ENCODE assay signal across 10 cellular contexts in genomic region chr5:52943285-52943684, GRCh38. TPM values are rescaled to one million over a fixed set of nuclear protein-coding genes. Genes with fewer than 3 reads are reported as not detected.
DNase-seq lines count a peak whose midpoint lies in the region; ATAC-seq, FAIRE-seq and TF ChIP-seq lines count a peak whose summit lies in the region.
"Had no signal": no experiment of that assay in that cellular context is flagged by ENCODE, and none has a peak within 500 bp of the region (broad histone marks: within the 10 kb centered on the region; RNA-seq: fewer than 3 reads in every experiment).

No MANE protein-coding gene starts in this region.

- no peaks in the 10 kb centered on the region for H4K20me1 ChIP-seq in Karpas-422 (ENCODE audit: insufficient read depth, low read depth, low read length)

- H3K79me2 ChIP-seq in Karpas-422 (ENCODE audit: low read length): no peaks in the 10 kb centered on the region

- TF ChIP-seq POLR2A in transverse colon (IDR thresholded peaks at IDR 0.05): no peak

- peaks cover 3% of the 10 kb centered on the region; the same call in 1 of the 2 replicates for H3K4me1 ChIP-seq in Karpas-422 (ENCODE audit: low read length)
- peaks cover 0 to 31% (median 7%) of the 10 kb centered on the region in 4 donors for H3K4me1 ChIP-seq in transverse colon

- intact Hi-C loops in transverse colon (cut with DNase I; ENCODE audit: low total_unique reads): no loop called here

- ATAC-seq in GM18907 (IDR thresholded peaks at IDR 0.05; ENCODE audit: unreplicated experiment): peak; percentile 69

- DNase-seq in AML-193 (lab: John Stamatoyannopoulos, UW) (peak; percentile 17 to 38), Karpas-422 (peak; percentile 60), dermis blood vessel endothelial cell (peak; percentile 48), urothelium cell line (ENCODE audit: low spot score) (no peak), NOMO-1 treated with dmso at 0.1 percent for 144 hours (lab: John Stamatoyannopoulos, UW; ENCODE audit: unreplicated experiment) (no peak), MG63 (no peak), transverse colon (no peak)
- DNase-seq: activated T-cell treated with anti-CD3 and anti-CD28 coated beads, Interleukin-2, amount 50 U/mL, for 4 hours; NCI-H1930 had no signal

- H3K27ac ChIP-seq in Karpas-422 (ENCODE audit: low read length): no peak overlapping the region
- H3K27ac ChIP-seq in transverse colon: no peak overlapping the region

- H2AFZ ChIP-seq in Karpas-422 (ENCODE audit: low read length): no peak overlapping the region

- H3K36me3 ChIP-seq in Karpas-422 (ENCODE audit: insufficient read depth, low read length) (no peaks in the 10 kb centered on the region), MG63 (no peaks in the 10 kb centered on the region), transverse colon (peaks cover 0 to 10% (median 0%) of the 10 kb centered on the region in 4 donors)

- no peaks in the 10 kb centered on the region for H3K9me3 ChIP-seq in Karpas-422 (ENCODE audit: low read length)
- H3K9me3 ChIP-seq in MG63: no peaks in the 10 kb centered on the region
- H3K9me3 ChIP-seq in transverse colon: no peaks in the 10 kb centered on the region

- no peak for TF ChIP-seq CTCF in transverse colon (IDR thresholded peaks at IDR 0.05)

- no peak for FAIRE-seq in urothelium cell line (lab: Jason Lieb, UNC)

- H3K4me3 ChIP-seq in Karpas-422 (ENCODE audit: low read length) (no peak overlapping the region), MG63 (no peak overlapping the region), transverse colon (no peak overlapping the region)

- no peaks in the 10 kb centered on the region for H3K9me2 ChIP-seq in Karpas-422 (replicated peaks; ENCODE audit: insufficient read depth, low read length)

- no peak overlapping the region for H3K4me2 ChIP-seq in Karpas-422 (ENCODE audit: low read depth, low read length, poor library complexity, severe bottlenecking)

- no peak for TF ChIP-seq EP300 in transverse colon (IDR thresholded peaks at IDR 0.05; ENCODE audit: low read depth)

- in situ Hi-C loops in transverse colon (cut with MboI; ENCODE audit: low pct_ligation_motif_present in 1 of 4, low pct_unique_long_range_greater_than_20kb in 1 of 4, low sequenced_read_pairs in 3 of 4): loop anchor here in 2 of 4 donors (5.0 to 10.0 kb wide), 2 partner anchors 152 to 154 kb away; no protein-coding TSS in a partner anchor

- 92% methylated on average over 2 of the region's 2 CpGs; no CpG with 5 or more reads in 1 of the 2 donors for WGBS in transverse colon (ENCODE audit: low coverage in 1 of 2), 2 donors

- H3K9ac ChIP-seq in Karpas-422 (ENCODE audit: low read length): no peak overlapping the region

- no peaks in the 10 kb centered on the region for H3K27me3 ChIP-seq in Karpas-422 (ENCODE audit: low read length)
- no peaks in the 10 kb centered on the region for H3K27me3 ChIP-seq in MG63
- H3K27me3 ChIP-seq in transverse colon: no peaks in the 10 kb centered on the region

RNA-seq across cellular contexts. Expression of gene ITGA2, which starts 45.9 kb away (rescaled TPM):
- not detected in 2 replicates for total RNA-seq in Karpas-422 (2014; rRNA removed; shearing (Covaris generic); ENCODE audit: low replicate concordance)
- total RNA-seq in dermis blood vessel endothelial cell: 44.9 and 90.6 TPM in 2 replicates
- 0.95 and 2.6 TPM in 2 replicates for total RNA-seq in MG63 (2014; rRNA removed; shearing (Covaris generic); ENCODE audit: low replicate concordance)
- 10 to 100 TPM in 1 of 4 donors, 1 to 10 TPM in 3; 1.5 to 10.1 (median 8.7) TPM for total RNA-seq in transverse colon

Comparison
In these comparisons a context has a peak if more than half of its experiments do, and no peak if none do; other contexts are left out.
1. DNase-seq: peak in AML-193 (2 of 2), Karpas-422 (single experiment) and dermis blood vessel endothelial cell (single experiment); none in urothelium cell line (single experiment), NOMO-1 treated with dmso at 0.1 percent for 144 hours (single experiment), MG63 (single experiment) and transverse colon (single experiment).